Comparison of ENCODE assay signal across 28 cellular contexts in genomic region chr12:100258127-100258526, GRCh38. TPM values are rescaled to one million over a fixed set of nuclear protein-coding genes. Genes with fewer than 3 reads are reported as not detected.
"Had no signal": no experiment of that assay in that cellular context is flagged by ENCODE, and none has a peak within 500 bp of the region (broad histone marks: within the 10 kb centered on the region; RNA-seq: fewer than 3 reads in every experiment).

No MANE protein-coding gene starts in this region.

- H3K4me3 Mint-ChIP-seq: stimulated activated effector memory CD8-positive, alpha-beta T cell treated with anti-CD3 and anti-CD28 coated beads, Interleukin-12 subunit alpha, Interleukin-12 subunit beta, amount 100 ng/mL, for 72 hours; stimulated activated memory B cell treated with anti-CD40 and anti-IgM and Interleukin-4, amounts not matched to agents 10 μg/mL and 1 μg/mL and 100 μg/mL, for 72 hours; stimulated activated naive B cell treated with anti-CD40 and anti-IgM and Interleukin-4, amounts not matched to agents 10 μg/mL and 1 μg/mL and 100 μg/mL, for 72 hours; stimulated activated naive CD8-positive, alpha-beta T cell treated with anti-CD3 and anti-CD28 coated beads, Interleukin-15, amount 100 ng/mL, for 72 hours; stimulated activated naive CD8-positive, alpha-beta T cell treated with anti-CD3 and anti-CD28 coated beads, Interleukin-15, Interleukin-2, amounts not matched to agents 100 ng/mL and 50 ng/mL, for 24 hours; type B pancreatic cell had no signal

- H3K9me3 ChIP-seq: stomach, suprapubic skin, testis, thoracic aorta, thyroid gland, tibial artery, tibial nerve, transverse colon, upper lobe of left lung, upper lobe of right lung, uterus, vagina had no signal

- H3K4me3 ChIP-seq: stomach, suprapubic skin, testis, thoracic aorta, thyroid gland, tibial artery, tibial nerve, transverse colon, upper lobe of left lung, upper lobe of right lung, uterus, vagina had no signal

- DNase-seq: stimulated activated CD4-positive, alpha-beta T cell treated with anti-CD3 and anti-CD28 coated beads, Interleukin-2, amount 100 ng/mL, for 48 hours; stimulated activated CD4-positive, alpha-beta T cell treated with anti-CD3 and anti-CD28 coated beads, Interleukin-4, amount 100 ng/mL, for 1 hour; stimulated activated CD4-positive, alpha-beta T cell treated with anti-CD3 and anti-CD28 coated beads, Interleukin-4, amount 100 ng/mL, for 24 hours; stimulated activated CD4-positive, alpha-beta T cell treated with anti-CD3 and anti-CD28 coated beads, Interleukin-4, amount 100 ng/mL, for 4 hours; stimulated activated CD8-positive, alpha-beta memory T cell treated with anti-CD3 and anti-CD28 coated beads, Interleukin-4, amount 100 ng/mL, for 48 hours; stimulated activated naive B cell treated with anti-CD40 and anti-IgM and Interleukin-4, amounts not matched to agents 10 μg/mL and 1 μg/mL and 100 μg/mL, for 72 hours; stimulated activated naive CD4-positive, alpha-beta T cell; stimulated activated naive CD4-positive, alpha-beta T cell treated with Interleukin-2 at 50 U/mL for 16 hours; stimulated activated naive CD8-positive, alpha-beta T cell treated with anti-CD3 and anti-CD28 coated beads, Interleukin-15, amount 100 ng/mL, for 72 hours; stimulated activated naive CD8-positive, alpha-beta T cell treated with anti-CD3 and anti-CD28 coated beads, Interleukin-15, Interleukin-2, amounts not matched to agents 100 U/mL and 50 U/mL, for 24 hours; stomach; substantia nigra; testis; thyroid gland; tibial artery; transverse colon; trophoblast cell; upper lobe of left lung; upper lobe of right lung; uterus had no signal

- H3K27me3 Mint-ChIP-seq: stimulated activated memory B cell treated with anti-CD40 and anti-IgM and Interleukin-4, amounts not matched to agents 10 μg/mL and 1 μg/mL and 100 μg/mL, for 72 hours; stimulated activated naive B cell treated with anti-CD40 and anti-IgM and Interleukin-4, amounts not matched to agents 10 μg/mL and 1 μg/mL and 100 μg/mL, for 72 hours; stimulated activated naive CD8-positive, alpha-beta T cell treated with anti-CD3 and anti-CD28 coated beads, Interleukin-15, amount 100 ng/mL, for 72 hours; stimulated activated naive CD8-positive, alpha-beta T cell treated with anti-CD3 and anti-CD28 coated beads, Interleukin-15, Interleukin-2, amounts not matched to agents 100 ng/mL and 50 ng/mL, for 24 hours; type B pancreatic cell had no signal

- ATAC-seq: stimulated activated effector memory CD8-positive, alpha-beta T cell treated with anti-CD3 and anti-CD28 coated beads, Interleukin-12 subunit alpha, Interleukin-12 subunit beta, amount 100 ng/mL, for 72 hours; stimulated activated memory B cell treated with anti-CD40 and anti-IgM and Interleukin-4, amounts not matched to agents 10 μg/mL and 1 μg/mL and 100 μg/mL, for 72 hours; stimulated activated naive B cell treated with anti-CD40 and anti-IgM and Interleukin-4, amounts not matched to agents 10 μg/mL and 1 μg/mL and 100 μg/mL, for 72 hours; stimulated activated naive CD8-positive, alpha-beta T cell treated with anti-CD3 and anti-CD28 coated beads, Interleukin-15, amount 100 ng/mL, for 72 hours; stimulated activated naive CD8-positive, alpha-beta T cell treated with anti-CD3 and anti-CD28 coated beads, Interleukin-15, Interleukin-2, amounts not matched to agents 100 U/mL and 50 U/mL, for 24 hours; upper lobe of right lung had no signal

- H3K36me3 ChIP-seq: stomach, suprapubic skin, thoracic aorta, thyroid gland, tibial artery, tibial nerve, transverse colon, upper lobe of left lung, upper lobe of right lung, uterus, vagina had no signal

- H3K4me1 Mint-ChIP-seq: stimulated activated effector memory CD8-positive, alpha-beta T cell treated with anti-CD3 and anti-CD28 coated beads, Interleukin-12 subunit alpha, Interleukin-12 subunit beta, amount 100 ng/mL, for 72 hours; stimulated activated memory B cell treated with anti-CD40 and anti-IgM and Interleukin-4, amounts not matched to agents 10 μg/mL and 1 μg/mL and 100 μg/mL, for 72 hours; stimulated activated naive B cell treated with anti-CD40 and anti-IgM and Interleukin-4, amounts not matched to agents 10 μg/mL and 1 μg/mL and 100 μg/mL, for 72 hours; stimulated activated naive CD8-positive, alpha-beta T cell treated with anti-CD3 and anti-CD28 coated beads, Interleukin-15, amount 100 ng/mL, for 72 hours had no signal

- H3K9me3 Mint-ChIP-seq: stimulated activated effector memory CD8-positive, alpha-beta T cell treated with anti-CD3 and anti-CD28 coated beads, Interleukin-12 subunit alpha, Interleukin-12 subunit beta, amount 100 ng/mL, for 72 hours; stimulated activated memory B cell treated with anti-CD40 and anti-IgM and Interleukin-4, amounts not matched to agents 10 μg/mL and 1 μg/mL and 100 μg/mL, for 72 hours; stimulated activated naive B cell treated with anti-CD40 and anti-IgM and Interleukin-4, amounts not matched to agents 10 μg/mL and 1 μg/mL and 100 μg/mL, for 72 hours; stimulated activated naive CD8-positive, alpha-beta T cell treated with anti-CD3 and anti-CD28 coated beads, Interleukin-15, amount 100 ng/mL, for 72 hours; stimulated activated naive CD8-positive, alpha-beta T cell treated with anti-CD3 and anti-CD28 coated beads, Interleukin-15, Interleukin-2, amounts not matched to agents 100 ng/mL and 50 ng/mL, for 24 hours; type B pancreatic cell had no signal

- H3K27ac ChIP-seq: stomach, suprapubic skin, testis, thoracic aorta, thyroid gland, tibial artery, tibial nerve, transverse colon, upper lobe of left lung, upper lobe of right lung, uterus, vagina had no signal

- H3K27ac Mint-ChIP-seq: stimulated activated effector memory CD8-positive, alpha-beta T cell treated with anti-CD3 and anti-CD28 coated beads, Interleukin-12 subunit alpha, Interleukin-12 subunit beta, amount 100 ng/mL, for 72 hours; stimulated activated memory B cell treated with anti-CD40 and anti-IgM and Interleukin-4, amounts not matched to agents 10 μg/mL and 1 μg/mL and 100 μg/mL, for 72 hours; stimulated activated naive B cell treated with anti-CD40 and anti-IgM and Interleukin-4, amounts not matched to agents 10 μg/mL and 1 μg/mL and 100 μg/mL, for 72 hours; stimulated activated naive CD8-positive, alpha-beta T cell treated with anti-CD3 and anti-CD28 coated beads, Interleukin-15, amount 100 ng/mL, for 72 hours; stimulated activated naive CD8-positive, alpha-beta T cell treated with anti-CD3 and anti-CD28 coated beads, Interleukin-15, Interleukin-2, amounts not matched to agents 100 ng/mL and 50 ng/mL, for 24 hours; type B pancreatic cell had no signal

- H3K4me1 ChIP-seq: stomach, suprapubic skin, testis, thyroid gland, tibial artery, tibial nerve, transverse colon, upper lobe of left lung, upper lobe of right lung, uterus, vagina had no signal

- H3K36me3 Mint-ChIP-seq: stimulated activated effector memory CD8-positive, alpha-beta T cell treated with anti-CD3 and anti-CD28 coated beads, Interleukin-12 subunit alpha, Interleukin-12 subunit beta, amount 100 ng/mL, for 72 hours; stimulated activated naive B cell treated with anti-CD40 and anti-IgM and Interleukin-4, amounts not matched to agents 10 μg/mL and 1 μg/mL and 100 μg/mL, for 72 hours; type B pancreatic cell had no signal

RNA-seq across cellular contexts. Expression of gene DEPDC4, which starts 8.8 kb away (rescaled TPM):
- total RNA-seq: thoracic aorta, vagina had no signal
